19 cellular contexts compared by ENCODE assay signal in genomic region chrX:9356846-9357245, GRCh38.
DNase-seq lines count a peak whose midpoint lies in the region; ATAC-seq and TF ChIP-seq lines count a peak whose summit lies in the region.
"Had no signal": no experiment of that assay in that cellular context is flagged by ENCODE, and none has a peak within 500 bp of the region (broad histone marks: within the 10 kb centered on the region; RNA-seq: fewer than 3 reads in every experiment).

No MANE protein-coding gene starts in this region.

- H3K27me3 ChIP-seq in PC-3 (ENCODE audit: low read length): no peaks in the 10 kb centered on the region
- no peaks in the 10 kb centered on the region for H3K27me3 ChIP-seq in osteoblast (ENCODE audit: insufficient read depth, low read length)
- H3K27me3 ChIP-seq: Peyer's patch had no signal

- no peak overlapping the region for H3K4me3 Mint-ChIP-seq in activated CD4-positive, alpha-beta memory T cell treated with anti-CD3 and anti-CD28 coated beads, Interleukin-2, amount 10 ng/mL, durations not matched to agents 7 days and 5 days
- no peak overlapping the region for H3K4me3 Mint-ChIP-seq in activated CD4-positive, alpha-beta memory T cell treated with anti-CD3 and anti-CD28 coated beads for 36 hours
- H3K4me3 Mint-ChIP-seq in activated CD8-positive, alpha-beta memory T cell treated with anti-CD3 and anti-CD28 coated beads, Interleukin-2, amount 10 ng/mL, durations not matched to agents 7 days and 5 days: no peak overlapping the region

- no peaks in the 10 kb centered on the region for H3K9me3 ChIP-seq in PC-3 (ENCODE audit: low read length)
- H3K9me3 ChIP-seq in osteoblast (ENCODE audit: low read depth, low read length): no peaks in the 10 kb centered on the region
- H3K9me3 ChIP-seq: Peyer's patch had no signal

- H3K4me1 ChIP-seq in PC-3 (ENCODE audit: insufficient read depth, low read length) (peaks cover 20% of the 10 kb centered on the region), osteoblast (ENCODE audit: insufficient read depth, low read length) (peaks cover 13% of the 10 kb centered on the region)
- H3K4me1 ChIP-seq: Peyer's patch had no signal

- H3K4me2 ChIP-seq in PC-3 (ENCODE audit: low read length) (peak overlapping the region; percentile 6; the same call in 1 of the 2 replicates), osteoblast (ENCODE audit: insufficient read depth, low read length) (no peak overlapping the region)
- H3K4me2 ChIP-seq: KMS-11 had no signal

- H3K79me2 ChIP-seq in PC-3 (ENCODE audit: low read length) (no peaks in the 10 kb centered on the region), osteoblast (ENCODE audit: insufficient read depth, low read length) (no peaks in the 10 kb centered on the region)

- H3K36me3 Mint-ChIP-seq in activated CD4-positive, alpha-beta memory T cell treated with anti-CD3 and anti-CD28 coated beads, Interleukin-2, amount 10 ng/mL, durations not matched to agents 7 days and 5 days (ENCODE audit: low read depth): peaks cover 18% of the 10 kb centered on the region
- H3K36me3 Mint-ChIP-seq in activated CD4-positive, alpha-beta memory T cell treated with anti-CD3 and anti-CD28 coated beads for 36 hours: no peaks in the 10 kb centered on the region
- H3K36me3 Mint-ChIP-seq in activated CD8-positive, alpha-beta memory T cell treated with anti-CD3 and anti-CD28 coated beads, Interleukin-2, amount 10 ng/mL, durations not matched to agents 7 days and 5 days: peaks cover 18% of the 10 kb centered on the region

- H3F3A ChIP-seq in PC-3 (ENCODE audit: low read length, unreplicated experiment): no peaks in the 10 kb centered on the region

- no peaks in the 10 kb centered on the region for H3K9me2 ChIP-seq in PC-3 (replicated peaks; ENCODE audit: low read length)

- BruUV-seq in PC-3 (replicated peaks; lab: Mats Ljungman, UMichigan): no TSS peak

- intact Hi-C loops in activated CD4-positive, alpha-beta memory T cell treated with anti-CD3 and anti-CD28 coated beads for 36 hours (cut with micrococcal nuclease): no loop called here
- intact Hi-C loops in PC-3 (cut with micrococcal nuclease): loop anchor here (10.0 kb wide), 1 partner anchor 348 kb away; no protein-coding TSS in a partner anchor

- H3K27ac ChIP-seq in PC-3 (ENCODE audit: low read length) (peak overlapping the region; percentile 52), osteoblast (ENCODE audit: low read depth, low read length) (no peak overlapping the region)
- H3K27ac ChIP-seq: 22Rv1, KMS-11, Peyer's patch had no signal

- H3K9ac ChIP-seq in PC-3 (ENCODE audit: low read length): no peak overlapping the region
- H3K9ac ChIP-seq: KMS-11 had no signal

- H3K9me3 Mint-ChIP-seq in activated CD4-positive, alpha-beta memory T cell treated with anti-CD3 and anti-CD28 coated beads, Interleukin-2, amount 10 ng/mL, durations not matched to agents 7 days and 5 days: peaks cover 17% of the 10 kb centered on the region
- H3K9me3 Mint-ChIP-seq in activated CD4-positive, alpha-beta memory T cell treated with anti-CD3 and anti-CD28 coated beads for 36 hours: no peaks in the 10 kb centered on the region
- peaks cover 5% of the 10 kb centered on the region for H3K9me3 Mint-ChIP-seq in activated CD8-positive, alpha-beta memory T cell treated with anti-CD3 and anti-CD28 coated beads, Interleukin-2, amount 10 ng/mL, durations not matched to agents 7 days and 5 days (ENCODE audit: low read depth)

- peaks cover 45% of the 10 kb centered on the region for H3K4me1 Mint-ChIP-seq in activated CD4-positive, alpha-beta memory T cell treated with anti-CD3 and anti-CD28 coated beads, Interleukin-2, amount 10 ng/mL, durations not matched to agents 7 days and 5 days
- H3K4me1 Mint-ChIP-seq in activated CD4-positive, alpha-beta memory T cell treated with anti-CD3 and anti-CD28 coated beads for 36 hours (ENCODE audit: low read depth): peaks cover 27% of the 10 kb centered on the region
- peaks cover 47% of the 10 kb centered on the region for H3K4me1 Mint-ChIP-seq in activated CD8-positive, alpha-beta memory T cell treated with anti-CD3 and anti-CD28 coated beads, Interleukin-2, amount 10 ng/mL, durations not matched to agents 7 days and 5 days

- TF ChIP-seq CTCF in PC-3 (conservative IDR thresholded peaks at IDR 0.05; ENCODE audit: low read depth, low read length): no peak
- no peak for TF ChIP-seq CTCF in osteoblast (IDR thresholded peaks at IDR 0.05; ENCODE audit: extremely low read depth, low read depth, low read length)

- POLR2A ChIA-PET in activated CD4-positive, alpha-beta memory T cell treated with anti-CD3 and anti-CD28 coated beads, Interleukin-2, amount 10 ng/mL, durations not matched to agents 7 days and 5 days (lab: Charles Lee): interaction anchor here (1.6 to 7.0 kb wide), 2 partner anchors 17 to 106 kb away, joined by 5 to 75 read pairs; partner anchors contain the start of gene TBL1X
- POLR2A ChIA-PET in activated CD4-positive, alpha-beta memory T cell treated with anti-CD3 and anti-CD28 coated beads for 36 hours (lab: Charles Lee): no interaction called here
- POLR2A ChIA-PET in PC-3 (lab: Charles Lee; ENCODE audit: unreplicated experiment): interaction anchor here (0.7 kb wide), 1 partner anchor 22 kb away, joined by 3 read pairs; no protein-coding TSS in a partner anchor

- H3K36me3 ChIP-seq in PC-3 (ENCODE audit: low read depth, low read length) (no peaks in the 10 kb centered on the region), osteoblast (ENCODE audit: insufficient read depth, low read length) (no peaks in the 10 kb centered on the region)
- H3K36me3 ChIP-seq: Peyer's patch had no signal

- peak overlapping the region; percentile 87 for H3K27ac Mint-ChIP-seq in activated CD4-positive, alpha-beta memory T cell treated with anti-CD3 and anti-CD28 coated beads, Interleukin-2, amount 10 ng/mL, durations not matched to agents 7 days and 5 days
- H3K27ac Mint-ChIP-seq in activated CD4-positive, alpha-beta memory T cell treated with anti-CD3 and anti-CD28 coated beads for 36 hours: no peak overlapping the region
- no peak overlapping the region for H3K27ac Mint-ChIP-seq in activated CD8-positive, alpha-beta memory T cell treated with anti-CD3 and anti-CD28 coated beads, Interleukin-2, amount 10 ng/mL, durations not matched to agents 7 days and 5 days

- CTCF ChIA-PET in activated CD4-positive, alpha-beta memory T cell treated with anti-CD3 and anti-CD28 coated beads, Interleukin-2, amount 10 ng/mL, durations not matched to agents 7 days and 5 days (lab: Charles Lee): no interaction called here
- CTCF ChIA-PET in activated CD4-positive, alpha-beta memory T cell treated with anti-CD3 and anti-CD28 coated beads for 36 hours (lab: Charles Lee): interaction anchor here (0.6 kb wide), 1 partner anchor 104 kb away, joined by 4 read pairs; no protein-coding TSS in a partner anchor
- CTCF ChIA-PET in PC-3 (lab: Charles Lee): interaction anchor here (0.5 to 0.6 kb wide), 2 partner anchors 286 to 509 kb away, joined by 3 to 8 read pairs; no protein-coding TSS in a partner anchor
- CTCF ChIA-PET in activated CD8-positive, alpha-beta memory T cell treated with anti-CD3 and anti-CD28 coated beads, Interleukin-2, amount 10 ng/mL, durations not matched to agents 7 days and 5 days (lab: Charles Lee): no interaction called here

- ATAC-seq in PC-3: peak; percentile 56
- ATAC-seq in activated CD8-positive, alpha-beta memory T cell treated with anti-CD3 and anti-CD28 coated beads, Interleukin-2, amount 10 ng/mL, durations not matched to agents 7 days and 5 days: no peak

- H3K27me3 Mint-ChIP-seq in activated CD4-positive, alpha-beta memory T cell treated with anti-CD3 and anti-CD28 coated beads, Interleukin-2, amount 10 ng/mL, durations not matched to agents 7 days and 5 days: no peaks in the 10 kb centered on the region
- H3K27me3 Mint-ChIP-seq in activated CD4-positive, alpha-beta memory T cell treated with anti-CD3 and anti-CD28 coated beads for 36 hours: no peaks in the 10 kb centered on the region
- H3K27me3 Mint-ChIP-seq in activated CD8-positive, alpha-beta memory T cell treated with anti-CD3 and anti-CD28 coated beads, Interleukin-2, amount 10 ng/mL, durations not matched to agents 7 days and 5 days: no peaks in the 10 kb centered on the region

- H4K20me1 ChIP-seq in PC-3 (ENCODE audit: low read length): no peaks in the 10 kb centered on the region
- no peaks in the 10 kb centered on the region for H4K20me1 ChIP-seq in osteoblast (ENCODE audit: insufficient read depth, low read length)

- DNase-seq in activated CD4-positive, alpha-beta memory T cell treated with anti-CD3 and anti-CD28 coated beads, Interleukin-2, amount 10 ng/mL, durations not matched to agents 7 days and 5 days: no peak
- no peak for DNase-seq in activated CD4-positive, alpha-beta memory T cell treated with anti-CD3 and anti-CD28 coated beads for 36 hours
- DNase-seq in PC-3: peak; percentile 68
- peak; percentile 27 for DNase-seq in fibroblast of peridontal ligament (ENCODE audit: extremely low read depth)
- no peak for DNase-seq in activated T-cell treated with anti-CD3 and anti-CD28 coated beads for 4 hours
- no peak for DNase-seq in osteoblast (ENCODE audit: insufficient read length, low spot score, missing footprints)
- DNase-seq in GM19240 (ENCODE audit: insufficient read length, low spot score): no peak
- DNase-seq in activated CD8-positive, alpha-beta memory T cell treated with anti-CD3 and anti-CD28 coated beads, Interleukin-2, amount 10 ng/mL, durations not matched to agents 7 days and 5 days: no peak
- DNase-seq: C1 segment of cervical spinal cord, GOT3, MM.1S, NCI-H1105, NCI-H187, NCI-H2171, NCI-H510A, Peyer's patch, SHP77 had no signal

- H2AFZ ChIP-seq in PC-3 (ENCODE audit: low read length) (no peak overlapping the region), osteoblast (ENCODE audit: low read length) (no peak overlapping the region)

- H3K4me3 ChIP-seq in PC-3 (ENCODE audit: low read length): no peak overlapping the region
- H3K4me3 ChIP-seq in osteoblast (ENCODE audit: insufficient read depth, low read length): no peak overlapping the region
- H3K4me3 ChIP-seq: Peyer's patch had no signal

Comparison
In these comparisons a context has a peak if more than half of its experiments do, and no peak if none do; other contexts are left out.
1. CTCF ChIA-PET loops: an anchor here in activated CD4-positive, alpha-beta memory T cell treated with anti-CD3 and anti-CD28 coated beads for 36 hours (0.6 kb wide) and PC-3 (0.5 to 0.6 kb wide); none called in activated CD4-positive, alpha-beta memory T cell treated with anti-CD3 and anti-CD28 coated beads, Interleukin-2, amount 10 ng/mL, durations not matched to agents 7 days and 5 days and activated CD8-positive, alpha-beta memory T cell treated with anti-CD3 and anti-CD28 coated beads, Interleukin-2, amount 10 ng/mL, durations not matched to agents 7 days and 5 days.
2. DNase-seq: peak in PC-3 (single experiment) and fibroblast of peridontal ligament (single experiment); none in activated CD4-positive, alpha-beta memory T cell treated with anti-CD3 and anti-CD28 coated beads, Interleukin-2, amount 10 ng/mL, durations not matched to agents 7 days and 5 days (single experiment), activated CD4-positive, alpha-beta memory T cell treated with anti-CD3 and anti-CD28 coated beads for 36 hours (single experiment), activated T-cell treated with anti-CD3 and anti-CD28 coated beads for 4 hours (single experiment), osteoblast (single experiment), GM19240 (single experiment) and activated CD8-positive, alpha-beta memory T cell treated with anti-CD3 and anti-CD28 coated beads, Interleukin-2, amount 10 ng/mL, durations not matched to agents 7 days and 5 days (single experiment).